ENCODE assay signal across 34 cellular contexts in the genomic region with DNA sequence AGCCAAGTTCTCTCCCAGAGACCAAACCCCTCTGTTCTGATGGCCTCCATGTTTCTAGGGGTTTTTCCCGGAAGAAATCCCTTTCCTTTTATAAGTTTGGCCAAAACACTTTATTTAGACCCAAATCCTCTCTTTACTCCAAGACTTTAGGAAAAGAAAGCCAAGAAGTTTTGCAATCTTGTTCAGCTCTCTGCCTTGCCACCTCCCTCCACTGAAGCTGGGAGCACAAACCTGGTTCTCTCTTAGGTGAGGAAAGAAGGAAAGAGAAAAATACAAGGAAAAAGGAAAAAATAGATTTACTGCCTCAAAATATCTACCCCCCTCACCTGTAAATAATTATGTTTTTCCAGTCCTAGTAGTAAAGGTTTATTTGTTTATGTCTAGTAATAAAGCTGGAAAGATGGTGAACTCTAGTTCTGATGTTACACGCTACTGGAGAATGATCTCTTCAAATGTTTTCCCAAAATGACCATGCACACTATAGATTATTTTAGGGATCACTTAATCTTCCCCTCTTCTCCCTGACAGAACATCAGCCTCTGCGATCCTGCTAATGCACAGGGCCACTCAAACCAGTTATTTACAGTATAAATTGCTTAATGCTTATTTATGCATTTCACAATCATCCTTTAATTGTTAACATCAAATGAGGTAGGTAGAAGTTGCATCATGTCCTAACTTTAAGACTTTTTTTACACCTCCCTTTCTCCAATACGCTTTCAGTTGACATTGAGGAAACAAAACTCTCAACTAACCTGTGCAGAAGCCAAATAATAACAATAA. TPM values are rescaled to one million over a fixed set of nuclear protein-coding genes. Genes with fewer than 3 reads are reported as not detected.
"Had no signal": no experiment of that assay in that cellular context is flagged by ENCODE, and none has a peak within 500 bp of the region (broad histone marks: within the 10 kb centered on the region; RNA-seq: fewer than 3 reads in every experiment).

No MANE protein-coding gene starts in this region.

- FAIRE-seq: astrocyte, bronchial epithelial cell, colon, frontal cortex had no signal

- H3K4me1 ChIP-seq: esophagus squamous epithelium had no signal

- H3K27me3 ChIP-seq: brain microvascular endothelial cell, esophagus squamous epithelium had no signal

- H3K4me3 ChIP-seq: esophagus squamous epithelium had no signal

- H3K9me3 ChIP-seq: esophagus squamous epithelium had no signal

- H3K27ac ChIP-seq: brain microvascular endothelial cell, epithelial cell of prostate, esophagus squamous epithelium had no signal

- ATAC-seq: activated CD4-positive, alpha-beta T cell treated with anti-CD3 and anti-CD28 coated beads for 36 hours; activated CD8-positive, alpha-beta T cell treated with anti-CD3 and anti-CD28 coated beads, Interleukin-2, amount 10 ng/mL, durations not matched to agents 7 days and 5 days; activated naive CD4-positive, alpha-beta T cell treated with anti-CD3 and anti-CD28 coated beads, Interleukin-2, amount 50 U/mL, for 72 hours; activated T-cell treated with anti-CD3 and anti-CD28 coated beads, Interleukin-2, amount 50 U/mL, for 72 hours; effector memory CD8-positive, alpha-beta T cell had no signal

- H3K36me3 ChIP-seq: brain microvascular endothelial cell, esophagus squamous epithelium had no signal

- DNase-seq: activated CD4-positive, alpha-beta memory T cell treated with anti-CD3 and anti-CD28 coated beads for 36 hours; activated CD4-positive, alpha-beta T cell treated with anti-CD3 and anti-CD28 coated beads for 36 hours; activated CD4-positive, alpha-beta T cell treated with anti-CD3 and anti-CD28 coated beads, Interleukin-2, amount 10 ng/mL, durations not matched to agents 24 days and 14 days; activated CD4-positive, CD25-positive, alpha-beta regulatory T cell; activated CD4-positive, CD25-positive, alpha-beta regulatory T cell treated with anti-CD3 and anti-CD28 coated beads, Interleukin-2, amount 50 U/mL, for 72 hours; activated CD8-positive, alpha-beta memory T cell treated with anti-CD3 and anti-CD28 coated beads, Interleukin-2, amount 50 U/mL, for 48 hours; activated CD8-positive, alpha-beta T cell treated with anti-CD3 and anti-CD28 coated beads, Interleukin-2, amount 10 ng/mL, durations not matched to agents 7 days and 5 days; activated gamma-delta T cell; activated naive CD4-positive, alpha-beta T cell; activated naive CD4-positive, alpha-beta T cell treated with anti-CD3 and anti-CD28 coated beads, Interleukin-2, amount 10 ng/mL, durations not matched to agents 7 days and 5 days; activated naive CD8-positive, alpha-beta T cell treated with anti-CD3 and anti-CD28 coated beads, Interleukin-2, amount 10 ng/mL, durations not matched to agents 7 days and 5 days; activated T-cell treated with anti-CD3 and anti-CD28 coated beads for 4 hours; activated T-cell treated with anti-CD3 and anti-CD28 coated beads, Interleukin-2, amount 50 U/mL, for 24 hours; activated T-cell treated with anti-CD3 and anti-CD28 coated beads, Interleukin-2, amount 50 U/mL, for 72 hours; amniotic stem cell; anterior cingulate cortex; brain microvascular endothelial cell; cortex of kidney; dermis blood vessel endothelial cell; effector CD4-positive, alpha-beta T cell; effector memory CD8-positive, alpha-beta T cell; esophagus squamous epithelium; foreskin fibroblast; glutamatergic neuron; T-helper 2 cell had no signal

RNA-seq across cellular contexts. Expression of a gene that starts 10.9 kb away (rescaled TPM):
- total RNA-seq: activated CD4-positive, alpha-beta memory T cell treated with anti-CD3 and anti-CD28 coated beads for 36 hours; activated CD4-positive, alpha-beta T cell treated with anti-CD3 and anti-CD28 coated beads for 36 hours; activated CD4-positive, alpha-beta T cell treated with anti-CD3 and anti-CD28 coated beads, Interleukin-2, amount 10 ng/mL, durations not matched to agents 24 days and 14 days; activated CD8-positive, alpha-beta T cell treated with anti-CD3 and anti-CD28 coated beads, Interleukin-2, amount 10 ng/mL, durations not matched to agents 7 days and 5 days; activated naive CD4-positive, alpha-beta T cell treated with anti-CD3 and anti-CD28 coated beads, Interleukin-2, amount 50 U/mL, for 72 hours; activated naive CD8-positive, alpha-beta T cell treated with anti-CD3 and anti-CD28 coated beads, Interleukin-2, amount 10 ng/mL, durations not matched to agents 7 days and 5 days; activated T-cell treated with anti-CD3 and anti-CD28 coated beads, Interleukin-2, amount 50 U/mL, for 72 hours; astrocyte; bronchial epithelial cell; chondrocyte; dermis blood vessel endothelial cell; fibroblast of lung; T-helper 1 cell treated with Interleukin-12 subunit alpha and Interleukin-12 subunit beta and Interleukin-4 antibody, amounts not matched to agents 30 ng/mL and 1 ng/mL, for 36 hours had no signal
- polyA plus RNA-seq: fibroblast of lung had no signal
